8 cellular contexts compared by ENCODE assay signal in genomic region chr10:110864662-110865140, GRCh38. TPM values are rescaled to one million over a fixed set of nuclear protein-coding genes. Genes with fewer than 3 reads are reported as not detected.
DNase-seq lines count a peak whose midpoint lies in the region; ATAC-seq and TF ChIP-seq lines count a peak whose summit lies in the region.

No MANE protein-coding gene starts in this region.

- H3K4me3 ChIP-seq in CD8-positive, alpha-beta memory T cell (ENCODE audit: low read length), result peak overlapping the region; percentile 47
- no peak overlapping the region for H3K4me3 ChIP-seq in esophagus (ENCODE audit: low read depth in 1 of 2, low read length in 2 of 2)
- H3K4me3 ChIP-seq in sigmoid colon, result no peak overlapping the region
- no peak overlapping the region for H3K4me3 ChIP-seq in HAP-1

- intact Hi-C loops in sigmoid colon (cut with DNase I), result no loop called here

- ATAC-seq in GM19397 (IDR thresholded peaks at IDR 0.05; ENCODE audit: unreplicated experiment) (peak; percentile 41), HG03439 (IDR thresholded peaks at IDR 0.05; ENCODE audit: unreplicated experiment) (peak; percentile 66)

- CTCF ChIA-PET in CD8-positive, alpha-beta memory T cell (lab: Charles Lee), result interaction anchor here (0.7 to 1.5 kb wide), 6 partner anchors 12 to 61 kb away, joined by 3 to 11 read pairs (median 3); partner anchors contain the start of gene SHOC2

- H3K4me1 Mint-ChIP-seq in CD8-positive, alpha-beta memory T cell, result peaks cover 98 to 100% (median 100%) of the 10 kb centered on the region in 3 donors

- in situ Hi-C loops in HAP-1 (cut with MboI; ENCODE audit: low sequenced_read_pairs), result no loop called here

- H3K4me1 ChIP-seq in CD8-positive, alpha-beta memory T cell (ENCODE audit: insufficient read depth, low read length), result peaks cover 98% of the 10 kb centered on the region
- H3K4me1 ChIP-seq in esophagus (ENCODE audit: control insufficient read depth in 2 of 2, insufficient read depth in 2 of 2, low read length in 1 of 2) (peaks cover 3 to 17% of the 10 kb centered on the region in 2 donors), sigmoid colon (peaks cover 0 to 32% (median 25%) of the 10 kb centered on the region in 4 donors), HAP-1 (peaks cover 10% of the 10 kb centered on the region)

- peak overlapping the region; percentile 97 to 100 (median 98) for H3K27ac Mint-ChIP-seq in CD8-positive, alpha-beta memory T cell

- no peak for TF ChIP-seq EP300 in sigmoid colon (IDR thresholded peaks at IDR 0.05)

- H3K27ac ChIP-seq in CD8-positive, alpha-beta memory T cell (ENCODE audit: low read depth, low read length), result peak overlapping the region; percentile 80
- H3K27ac ChIP-seq in esophagus (ENCODE audit: low read depth in 2 of 2, low read length in 1 of 2), result peak overlapping the region; percentile 98
- peak overlapping the region; percentile 69 to 81 (median 74) for H3K27ac ChIP-seq in sigmoid colon

- H3K36me3 ChIP-seq in CD8-positive, alpha-beta memory T cell (ENCODE audit: insufficient read depth, low read length), result no peaks in the 10 kb centered on the region
- H3K36me3 ChIP-seq in esophagus (ENCODE audit: control insufficient read depth in 2 of 2, insufficient read depth in 2 of 2, low read length in 1 of 2) (no peaks in the 10 kb centered on the region), sigmoid colon (no peaks in the 10 kb centered on the region), HAP-1 (replicated peaks) (no peaks in the 10 kb centered on the region)

- DNase-seq in CD8-positive, alpha-beta memory T cell, result peak; percentile 26 to 88 (median 80)
- DNase-seq in T-helper 9 cell (peak; percentile 22), sigmoid colon (no peak), HAP-1 (ENCODE audit: low spot score in 2 of 2) (no peak), epidermal melanocyte (ENCODE audit: insufficient read length, low spot score) (no peak)

- peaks cover 0 to 1% of the 10 kb centered on the region in 2 donors for H3K27me3 Mint-ChIP-seq in CD8-positive, alpha-beta memory T cell

- no peak for TF ChIP-seq POLR2A in sigmoid colon (IDR thresholded peaks at IDR 0.05)

- 19 to 27% methylated on average over 6 of the region's 6 CpGs for WGBS in esophagus, 2 donors
- 10 to 17% methylated on average over 6 of the region's 6 CpGs for WGBS in sigmoid colon, 2 donors

- peak overlapping the region; percentile 73 to 91 (median 82) for H3K4me3 Mint-ChIP-seq in CD8-positive, alpha-beta memory T cell

- H3K9me3 ChIP-seq in CD8-positive, alpha-beta memory T cell (ENCODE audit: low read length), result no peaks in the 10 kb centered on the region
- no peaks in the 10 kb centered on the region for H3K9me3 ChIP-seq in esophagus (ENCODE audit: control insufficient read depth in 2 of 2, insufficient read depth in 1 of 2, low read depth in 1 of 2, low read length in 1 of 2)
- no peaks in the 10 kb centered on the region for H3K9me3 ChIP-seq in sigmoid colon
- no peaks in the 10 kb centered on the region for H3K9me3 ChIP-seq in HAP-1

- H3K36me3 Mint-ChIP-seq in CD8-positive, alpha-beta memory T cell, result peaks cover 0 to 4% (median 4%) of the 10 kb centered on the region in 3 donors

- POLR2A ChIA-PET in CD8-positive, alpha-beta memory T cell (lab: Charles Lee), result interaction anchor here (0.7 to 2.2 kb wide), 8 partner anchors 8 to 654 kb away, joined by 3 to 7 read pairs (median 4); no protein-coding TSS in a partner anchor

- H3K27me3 ChIP-seq in CD8-positive, alpha-beta memory T cell (ENCODE audit: insufficient read depth, low read length, poor library complexity, severe bottlenecking), result no peaks in the 10 kb centered on the region
- H3K27me3 ChIP-seq in esophagus (ENCODE audit: control insufficient read depth in 1 of 2, insufficient read depth in 2 of 2, low read length in 2 of 2) (no peaks in the 10 kb centered on the region), sigmoid colon (no peaks in the 10 kb centered on the region), HAP-1 (ENCODE audit: low read depth) (no peaks in the 10 kb centered on the region; the same call in 1 of the 2 replicates)

- no peaks in the 10 kb centered on the region for H3K9me3 Mint-ChIP-seq in CD8-positive, alpha-beta memory T cell

- no peak for TF ChIP-seq CTCF in sigmoid colon (IDR thresholded peaks at IDR 0.05)

RNA-seq across cellular contexts. Expression of gene PDCD4, which starts 7.0 kb away (rescaled TPM):
- 10 to 100 TPM; 88.4 to 96.1 TPM for total RNA-seq in CD8-positive, alpha-beta memory T cell
- polyA plus RNA-seq in CD8-positive, alpha-beta memory T cell, result 540 TPM
- polyA plus RNA-seq in esophagus (100 to 1,000 TPM; 116 to 203 TPM), sigmoid colon (100 to 1,000 TPM; 179 to 327 (median 236) TPM)
- total RNA-seq in sigmoid colon, result 100 to 1,000 TPM in 3 of 4 donors, 10 to 100 TPM in 1; 64.3 to 140 (median 127) TPM

RNA-seq across cellular contexts. Expression of gene BBIP1, which starts 54.3 kb away (rescaled TPM):
- 10 to 100 TPM; 36.4 to 41.1 TPM for total RNA-seq in CD8-positive, alpha-beta memory T cell
- polyA plus RNA-seq in CD8-positive, alpha-beta memory T cell, result 34.9 TPM
- polyA plus RNA-seq in esophagus (10 to 100 TPM; 10.9 to 14.7 TPM), sigmoid colon (10 to 100 TPM; 16.2 to 24.7 (median 20.0) TPM)
- total RNA-seq in sigmoid colon, result 10 to 100 TPM; 19.7 to 36.8 (median 27.5) TPM

RNA-seq across cellular contexts. Expression of gene SHOC2, which starts 54.7 kb away (rescaled TPM):
- 10 to 100 TPM; 57.4 to 63.1 TPM for total RNA-seq in CD8-positive, alpha-beta memory T cell
- 57.5 TPM for polyA plus RNA-seq in CD8-positive, alpha-beta memory T cell
- polyA plus RNA-seq in esophagus (10 to 100 TPM; 15.3 to 16.6 TPM), sigmoid colon (10 to 100 TPM; 21.4 to 52.5 (median 33.0) TPM)
- total RNA-seq in sigmoid colon, result 10 to 100 TPM; 49.7 to 74.5 (median 72.1) TPM

Comparison
In these comparisons a context has a peak if more than half of its experiments do, and no peak if none do; other contexts are left out.
1. DNase-seq: peak in CD8-positive, alpha-beta memory T cell (5 of 5) and T-helper 9 cell (single experiment); none in sigmoid colon (single experiment), HAP-1 (0 of 2) and epidermal melanocyte (single experiment).
2. Peak in every context shown above with its lines, with median percentiles within 50 percentile points of each other: H3K27ac ChIP-seq.